8 cellular contexts compared by ENCODE assay signal in genomic region chr6:144095134-144096002, GRCh38. TPM values are rescaled to one million over a fixed set of nuclear protein-coding genes. Genes with fewer than 3 reads are reported as not detected.
A peak's percentile ranks its signal among the peaks of the same experiment; 100 is the strongest.
DNase-seq lines count a peak whose midpoint lies in the region; ATAC-seq, FAIRE-seq and TF ChIP-seq lines count a peak whose summit lies in the region.

Gene SF3B5 (minus strand): TSS chr6:144095573. CDS start chr6:144095497, 76 bp downstream.

- TF ChIP-seq CTCF in OCI-LY3 (IDR thresholded peaks at IDR 0.05; ENCODE audit: low read depth, low read length): no peak

- peak within 1 kb of the TSS; percentile 95 for H2AFZ ChIP-seq in OCI-LY3 (ENCODE audit: low read depth, low read length)

- peaks cover 12% of the 10 kb centered on the region for H3K4me1 ChIP-seq in OCI-LY3 (ENCODE audit: low read length)
- peaks cover 7% of the 10 kb centered on the region for H3K4me1 ChIP-seq in mesodermal cell (ENCODE audit: control insufficient read depth, insufficient read depth, low read length, poor library complexity, severe bottlenecking)

- H3K79me2 ChIP-seq in OCI-LY3 (ENCODE audit: low read length): peaks cover 26% of the 10 kb centered on the region

- peak; percentile 98 for ATAC-seq in GM21515 (IDR thresholded peaks at IDR 0.05; ENCODE audit: unreplicated experiment)

- H3K27ac ChIP-seq in OCI-LY3 (ENCODE audit: low read length) (peak within 1 kb of the TSS; percentile 57), mesodermal cell (ENCODE audit: low read depth, low read length, severe bottlenecking) (peak within 1 kb of the TSS; percentile 84)

- H3K4me2 ChIP-seq in OCI-LY3 (ENCODE audit: low read length): peak within 1 kb of the TSS; percentile 82

- H3K4me3 ChIP-seq in OCI-LY3 (ENCODE audit: low read length) (peak within 1 kb of the TSS; percentile 97), mesodermal cell (ENCODE audit: extremely low read depth, insufficient read depth, low read length, poor library complexity, severe bottlenecking) (peak within 1 kb of the TSS; percentile 73)

- WGBS in mesodermal cell (ENCODE audit: insufficient coverage in 2 of 2), 2 experiments: 0 to 1% methylated on average over 47 to 60 of the region's 60 CpGs

- DNase-seq in D341Med (ENCODE audit: low spot score) (peak; percentile 92), HuH-7 (ENCODE audit: low spot score) (peak; percentile 85)
- DNase-seq in activated CD8-positive, alpha-beta memory T cell treated with anti-CD3 and anti-CD28 coated beads, Interleukin-2, amount 50 U/mL, for 48 hours: peak; percentile 97
- DNase-seq in stimulated activated CD8-positive, alpha-beta memory T cell treated with anti-CD3 and anti-CD28 coated beads, Interleukin-15, amount 100 ng/mL, for 4 hours (ENCODE audit: low read depth in 2 of 2): peak; percentile 93 to 97

- 0 out of 2 replicates have a peak, but pooled peaks cover 7% of the 10 kb centered on the region for H4K20me1 ChIP-seq in OCI-LY3 (ENCODE audit: insufficient read depth, low read length)

- H3K27me3 ChIP-seq in OCI-LY3 (ENCODE audit: low read depth, low read length): no peaks in the 10 kb centered on the region

- peaks cover 2% of the 10 kb centered on the region for H3K36me3 ChIP-seq in OCI-LY3 (replicated peaks; ENCODE audit: low read depth, low read length)
- peaks cover 10% of the 10 kb centered on the region for H3K36me3 ChIP-seq in mesodermal cell (ENCODE audit: control insufficient read depth, insufficient read depth, low read length)

- H3K9me3 ChIP-seq in OCI-LY3 (ENCODE audit: insufficient read depth, low read length) (no peaks in the 10 kb centered on the region), mesodermal cell (ENCODE audit: control insufficient read depth, low read length) (no peaks in the 10 kb centered on the region)

- peak within 1 kb of the TSS; percentile 82 for H3K9ac ChIP-seq in OCI-LY3 (ENCODE audit: low read length)

- peak; percentile 98 for FAIRE-seq in endometrium (lab: Jason Lieb, UNC)

RNA-seq across cellular contexts. Expression of gene SF3B5, which starts in this region (rescaled TPM):
- polyA plus RNA-seq in mesodermal cell (2013, experiment 1 of 2): 200 TPM
- 175 TPM for polyA plus RNA-seq in mesodermal cell (2013, experiment 2 of 2)

Comparison
In these comparisons a context has a peak if more than half of its experiments do, and no peak if none do; other contexts are left out.
1. Peak in every context shown above with its lines: DNase-seq, ATAC-seq, H3K4me3 ChIP-seq and H3K27ac ChIP-seq.